15 cellular contexts compared by ENCODE assay signal in the genomic region with DNA sequence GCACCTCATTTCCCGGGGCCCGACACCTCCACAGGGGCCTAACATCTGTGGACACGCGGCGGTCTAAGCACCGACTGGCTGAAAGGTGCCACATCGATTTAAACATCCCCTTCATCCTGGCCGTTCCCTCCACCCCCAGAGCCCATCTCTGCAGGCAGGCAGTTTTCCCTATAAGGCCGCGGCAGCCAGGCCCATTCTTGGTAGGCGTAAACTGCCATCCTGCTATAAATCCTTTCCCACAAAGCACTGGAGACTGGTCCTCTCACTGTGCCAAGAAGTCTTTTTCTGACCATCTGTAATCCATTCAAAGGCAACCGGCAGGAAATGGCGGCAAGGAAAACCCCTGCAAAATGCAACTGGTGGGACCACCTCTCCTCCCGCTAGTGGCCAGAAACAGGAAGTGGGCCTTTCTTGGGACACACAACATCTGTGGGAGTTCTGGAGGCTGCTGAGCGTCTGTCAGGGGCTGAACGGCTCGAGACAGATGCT. TPM values are rescaled to one million over a fixed set of nuclear protein-coding genes. Genes with fewer than 3 reads are reported as not detected.
A peak's percentile ranks its signal among the peaks of the same experiment; 100 is the strongest.
DNase-seq lines count a peak whose midpoint lies in the region; ATAC-seq and TF ChIP-seq lines count a peak whose summit lies in the region.
"Had no signal": no experiment of that assay in that cellular context is flagged by ENCODE, and none has a peak within 500 bp of the region (broad histone marks: within the 10 kb centered on the region; RNA-seq: fewer than 3 reads in every experiment).

No MANE protein-coding gene starts in this region.

- peak overlapping the region; percentile 79 for H3K4me2 ChIP-seq in osteoblast (ENCODE audit: insufficient read depth, low read length)

- POLR2A ChIA-PET in CD4-positive, alpha-beta T cell (lab: Charles Lee), result interaction anchor here (0.6 kb wide), 1 partner anchor 970 kb away, joined by 3 read pairs; no protein-coding TSS in a partner anchor

- CTCF ChIA-PET in CD4-positive, alpha-beta T cell (lab: Charles Lee), result interaction anchor here (0.6 kb wide), 1 partner anchor 72 kb away, joined by 3 read pairs; no protein-coding TSS in a partner anchor

- H2AFZ ChIP-seq in osteoblast (ENCODE audit: low read length), result peak overlapping the region; percentile 91

- TF ChIP-seq CTCF in CD4-positive, alpha-beta T cell (IDR thresholded peaks at IDR 0.05), result no peak
- TF ChIP-seq CTCF in endothelial cell (IDR thresholded peaks at IDR 0.05; ENCODE audit: unreplicated experiment) (no peak), osteoblast (IDR thresholded peaks at IDR 0.05; ENCODE audit: extremely low read depth, low read depth, low read length) (peak; percentile 18)

- H3K4me1 ChIP-seq in osteoblast (ENCODE audit: insufficient read depth, low read length), result peaks cover 19% of the 10 kb centered on the region

- peak overlapping the region; percentile 48 for H3K4me3 ChIP-seq in osteoblast (ENCODE audit: insufficient read depth, low read length)

- intact Hi-C loops in CD4-positive, alpha-beta T cell (cut with DNase I, micrococcal nuclease), result no loop called here

- DNase-seq in CD4-positive, alpha-beta T cell, result no peak
- DNase-seq in NCI-H1694 (lab: John Stamatoyannopoulos, UW) (peak; percentile 69), endothelial cell (ENCODE audit: low spot score) (peak; percentile 22), osteoblast (ENCODE audit: insufficient read length, low spot score, missing footprints) (peak; percentile 69), A172 (ENCODE audit: low spot score) (no peak), AML-193 (lab: John Stamatoyannopoulos, UW) (no peak), mesenteric fat pad (ENCODE audit: low spot score) (no peak)
- DNase-seq: activated naive CD8-positive, alpha-beta T cell treated with anti-CD3 and anti-CD28 coated beads for 36 hours; DMS153; effector memory CD4-positive, alpha-beta T cell; KG1; naive thymus-derived CD4-positive, alpha-beta T cell; SIG-M5; stimulated activated naive B cell treated with anti-CD40 and anti-IgM and Interleukin-4, amounts not matched to agents 10 μg/mL and 1 μg/mL and 100 μg/mL, for 72 hours had no signal

- peaks cover 80% of the 10 kb centered on the region for H3K4me1 Mint-ChIP-seq in CD4-positive, alpha-beta T cell (ENCODE audit: low read depth)
- peaks cover 54% of the 10 kb centered on the region for H3K4me1 Mint-ChIP-seq in endothelial cell (ENCODE audit: unreplicated experiment)

- H3K4me3 Mint-ChIP-seq in CD4-positive, alpha-beta T cell, result no peak overlapping the region
- no peak overlapping the region for H3K4me3 Mint-ChIP-seq in endothelial cell (ENCODE audit: unreplicated experiment)
- H3K4me3 Mint-ChIP-seq: activated naive CD8-positive, alpha-beta T cell treated with anti-CD3 and anti-CD28 coated beads for 36 hours; naive thymus-derived CD4-positive, alpha-beta T cell; stimulated activated naive B cell treated with anti-CD40 and anti-IgM and Interleukin-4, amounts not matched to agents 10 μg/mL and 1 μg/mL and 100 μg/mL, for 72 hours had no signal

- no peaks in the 10 kb centered on the region for H3K36me3 ChIP-seq in osteoblast (ENCODE audit: insufficient read depth, low read length)

- peaks cover 8% of the 10 kb centered on the region for H3K79me2 ChIP-seq in osteoblast (ENCODE audit: insufficient read depth, low read length)

- no peak for ATAC-seq in CD4-positive, alpha-beta T cell (ENCODE audit: poor library complexity)
- ATAC-seq in GM19452 (IDR thresholded peaks at IDR 0.05; ENCODE audit: unreplicated experiment), result no peak
- ATAC-seq: naive thymus-derived CD4-positive, alpha-beta T cell; stimulated activated naive B cell treated with anti-CD40 and anti-IgM and Interleukin-4, amounts not matched to agents 10 μg/mL and 1 μg/mL and 100 μg/mL, for 72 hours had no signal

- no peaks in the 10 kb centered on the region for H3K36me3 Mint-ChIP-seq in CD4-positive, alpha-beta T cell (ENCODE audit: low read depth)
- peaks cover 20% of the 10 kb centered on the region for H3K36me3 Mint-ChIP-seq in endothelial cell (ENCODE audit: low read depth, unreplicated experiment)
- H3K36me3 Mint-ChIP-seq: naive thymus-derived CD4-positive, alpha-beta T cell; stimulated activated naive B cell treated with anti-CD40 and anti-IgM and Interleukin-4, amounts not matched to agents 10 μg/mL and 1 μg/mL and 100 μg/mL, for 72 hours had no signal

- H4K20me1 ChIP-seq in osteoblast (ENCODE audit: insufficient read depth, low read length), result peaks cover 13% of the 10 kb centered on the region

- H3K9me3 ChIP-seq in CD4-positive, alpha-beta T cell (ENCODE audit: control insufficient read depth, low read length), result no peaks in the 10 kb centered on the region
- H3K9me3 ChIP-seq in osteoblast (ENCODE audit: low read depth, low read length), result no peaks in the 10 kb centered on the region

- peak overlapping the region; percentile 48 for H3K27ac Mint-ChIP-seq in CD4-positive, alpha-beta T cell
- peak overlapping the region; percentile 39 for H3K27ac Mint-ChIP-seq in endothelial cell (ENCODE audit: unreplicated experiment)
- H3K27ac Mint-ChIP-seq: activated naive CD8-positive, alpha-beta T cell treated with anti-CD3 and anti-CD28 coated beads for 36 hours; stimulated activated naive B cell treated with anti-CD40 and anti-IgM and Interleukin-4, amounts not matched to agents 10 μg/mL and 1 μg/mL and 100 μg/mL, for 72 hours had no signal

- H3K27ac ChIP-seq in CD4-positive, alpha-beta T cell (ENCODE audit: low read depth, low read length), result no peak overlapping the region
- peak overlapping the region; percentile 17 for H3K27ac ChIP-seq in osteoblast (ENCODE audit: low read depth, low read length)

- no peaks in the 10 kb centered on the region for H3K9me3 Mint-ChIP-seq in CD4-positive, alpha-beta T cell
- H3K9me3 Mint-ChIP-seq in endothelial cell (ENCODE audit: unreplicated experiment), result no peaks in the 10 kb centered on the region
- H3K9me3 Mint-ChIP-seq: activated naive CD8-positive, alpha-beta T cell treated with anti-CD3 and anti-CD28 coated beads for 36 hours; naive thymus-derived CD4-positive, alpha-beta T cell; stimulated activated naive B cell treated with anti-CD40 and anti-IgM and Interleukin-4, amounts not matched to agents 10 μg/mL and 1 μg/mL and 100 μg/mL, for 72 hours had no signal

- H3K27me3 Mint-ChIP-seq in CD4-positive, alpha-beta T cell, result no peaks in the 10 kb centered on the region
- peaks cover 6% of the 10 kb centered on the region for H3K27me3 Mint-ChIP-seq in endothelial cell (ENCODE audit: unreplicated experiment)
- H3K27me3 Mint-ChIP-seq: activated naive CD8-positive, alpha-beta T cell treated with anti-CD3 and anti-CD28 coated beads for 36 hours had no signal

- H3K27me3 ChIP-seq in CD4-positive, alpha-beta T cell (ENCODE audit: control insufficient read depth, insufficient read depth, low read length), result no peaks in the 10 kb centered on the region
- H3K27me3 ChIP-seq in osteoblast (ENCODE audit: insufficient read depth, low read length), result no peaks in the 10 kb centered on the region

RNA-seq across cellular contexts. Expression of a gene that starts 22.4 kb away (rescaled TPM):
- 10 to 100 TPM; 27.3 to 29.2 TPM for total RNA-seq in CD4-positive, alpha-beta T cell
- total RNA-seq in endothelial cell (ENCODE audit: unreplicated experiment) (18.4 TPM), osteoblast (8.8 and 9.0 TPM in 2 replicates), mesenteric fat pad (23.8 TPM)
- total RNA-seq in A172 (2014; rRNA removed; shearing (Covaris generic)), result 1.6 and 10.2 TPM in 2 replicates

Comparison
In these comparisons a context has a peak if more than half of its experiments do, and no peak if none do; other contexts are left out.
1. DNase-seq: peak in NCI-H1694 (single experiment), endothelial cell (single experiment) and osteoblast (single experiment); none in CD4-positive, alpha-beta T cell (0 of 10), A172 (single experiment), AML-193 (0 of 2) and mesenteric fat pad (single experiment).